19 cellular contexts compared by ENCODE assay signal in genomic region chr17:19380551-19381284, GRCh38. TPM values are rescaled to one million over a fixed set of nuclear protein-coding genes. Genes with fewer than 3 reads are reported as not detected.
DNase-seq lines count a peak whose midpoint lies in the region; ATAC-seq and TF ChIP-seq lines count a peak whose summit lies in the region.
"Had no signal": no experiment of that assay in that cellular context is flagged by ENCODE, and none has a peak within 500 bp of the region (broad histone marks: within the 10 kb centered on the region; RNA-seq: fewer than 3 reads in every experiment).

No MANE protein-coding gene starts in this region.

- H3K27ac ChIP-seq in right cardiac atrium (ENCODE audit: low read length): no peak overlapping the region
- H3K27ac ChIP-seq in heart right ventricle: no peak overlapping the region
- no peak overlapping the region for H3K27ac ChIP-seq in neural progenitor cell
- H3K27ac ChIP-seq: foreskin keratinocyte, VCaP had no signal

- no peak overlapping the region for H3K4me2 ChIP-seq in neural progenitor cell

- H3K9me3 ChIP-seq in right cardiac atrium (ENCODE audit: control insufficient read depth, low read length) (no peaks in the 10 kb centered on the region), heart right ventricle (no peaks in the 10 kb centered on the region), neural progenitor cell (ENCODE audit: low read depth) (no peaks in the 10 kb centered on the region), MG63 (no peaks in the 10 kb centered on the region)

- 89% methylated on average over 27 of the region's 27 CpGs for WGBS in right cardiac atrium
- WGBS in heart right ventricle, 2 donors: 94% methylated on average over 27 of the region's 27 CpGs

- ATAC-seq in right cardiac atrium (no peak), heart right ventricle (no peak), GM21717 (IDR thresholded peaks at IDR 0.05; ENCODE audit: unreplicated experiment) (no peak)
- ATAC-seq: foreskin keratinocyte, T-cell had no signal

- H3K4me1 ChIP-seq in right cardiac atrium (ENCODE audit: control insufficient read depth, insufficient read depth, low read length) (peaks cover 11% of the 10 kb centered on the region), heart right ventricle (peaks cover 10 to 61% (median 42%) of the 10 kb centered on the region in 9 donors), neural progenitor cell (peaks cover 4% of the 10 kb centered on the region)
- H3K4me1 ChIP-seq: foreskin keratinocyte had no signal

- no peak overlapping the region for H3K27ac Mint-ChIP-seq in endothelial cell (ENCODE audit: unreplicated experiment)
- no peak overlapping the region for H3K27ac Mint-ChIP-seq in neural progenitor cell
- H3K27ac Mint-ChIP-seq: stimulated activated naive CD8-positive, alpha-beta T cell treated with anti-CD3 and anti-CD28 coated beads, Interleukin-15, Interleukin-2, amounts not matched to agents 100 ng/mL and 50 ng/mL, for 24 hours had no signal

- H2AFZ ChIP-seq in neural progenitor cell (replicated peaks): no peak overlapping the region

- H3K4me3 Mint-ChIP-seq in endothelial cell (ENCODE audit: unreplicated experiment): peak overlapping the region; percentile 59
- peak overlapping the region; percentile 69 for H3K4me3 Mint-ChIP-seq in neural progenitor cell
- H3K4me3 Mint-ChIP-seq: stimulated activated naive CD8-positive, alpha-beta T cell treated with anti-CD3 and anti-CD28 coated beads, Interleukin-15, Interleukin-2, amounts not matched to agents 100 ng/mL and 50 ng/mL, for 24 hours; T-cell had no signal

- no peak overlapping the region for H3K4me3 ChIP-seq in right cardiac atrium (ENCODE audit: low read length)
- no peak overlapping the region for H3K4me3 ChIP-seq in heart right ventricle
- no peak overlapping the region for H3K4me3 ChIP-seq in neural progenitor cell
- H3K4me3 ChIP-seq in MG63: no peak overlapping the region

- H4K20me1 ChIP-seq in neural progenitor cell (ENCODE audit: low read depth): peaks cover 25% of the 10 kb centered on the region

- H3K27me3 ChIP-seq in right cardiac atrium (ENCODE audit: control insufficient read depth, insufficient read depth): no peaks in the 10 kb centered on the region
- H3K27me3 ChIP-seq in heart right ventricle: no peaks in the 10 kb centered on the region
- H3K27me3 ChIP-seq in neural progenitor cell: no peaks in the 10 kb centered on the region
- H3K27me3 ChIP-seq in MG63: no peaks in the 10 kb centered on the region
- H3K27me3 ChIP-seq: foreskin keratinocyte had no signal

- DNase-seq in right cardiac atrium (peak in 2 of 3 donors; percentile 20 to 56), heart right ventricle (no peak), endothelial cell (ENCODE audit: low spot score) (no peak), neural progenitor cell (ENCODE audit: low spot score) (no peak), NCI-H2081 (lab: John Stamatoyannopoulos, UW) (no peak), MG63 (no peak), NCI-H774 (lab: John Stamatoyannopoulos, UW) (no peak)
- DNase-seq: activated CD8-positive, alpha-beta memory T cell treated with anti-CD3 and anti-CD28 coated beads for 24 hours; anterior cingulate cortex; foreskin keratinocyte; NCI-H1694; NCI-H2227 treated with DMSO at 0.1 percent for 48 hours; T-cell had no signal

- peaks cover 14% of the 10 kb centered on the region for H3K4me1 Mint-ChIP-seq in endothelial cell (ENCODE audit: unreplicated experiment)
- H3K4me1 Mint-ChIP-seq in neural progenitor cell: peaks cover 25% of the 10 kb centered on the region

- no peak overlapping the region for H3K9ac ChIP-seq in neural progenitor cell

- peaks cover 8% of the 10 kb centered on the region for H3K27me3 Mint-ChIP-seq in endothelial cell (ENCODE audit: unreplicated experiment)
- H3K27me3 Mint-ChIP-seq in neural progenitor cell (ENCODE audit: insufficient read depth, low read depth): peaks cover 11% of the 10 kb centered on the region
- H3K27me3 Mint-ChIP-seq: stimulated activated naive CD8-positive, alpha-beta T cell treated with anti-CD3 and anti-CD28 coated beads, Interleukin-15, Interleukin-2, amounts not matched to agents 100 ng/mL and 50 ng/mL, for 24 hours; T-cell had no signal

- intact Hi-C loops in right cardiac atrium (cut with DNase I) (loop anchor here in 1 of 4 donors (10.0 kb wide), 1 partner anchor 56 kb away; no protein-coding TSS in a partner anchor), heart right ventricle (cut with DNase I) (no loop called here)

- peaks cover 45% of the 10 kb centered on the region for H3K79me2 ChIP-seq in neural progenitor cell (ENCODE audit: low read depth)

- TF ChIP-seq CTCF in heart right ventricle (IDR thresholded peaks at IDR 0.05): no peak
- TF ChIP-seq CTCF in endothelial cell (IDR thresholded peaks at IDR 0.05; ENCODE audit: unreplicated experiment): no peak
- TF ChIP-seq CTCF in neural progenitor cell (IDR thresholded peaks at IDR 0.05): no peak

- H3F3A ChIP-seq in neural progenitor cell (ENCODE audit: low read depth): peaks cover 27% of the 10 kb centered on the region

- peaks cover 20% of the 10 kb centered on the region for H3K36me3 Mint-ChIP-seq in endothelial cell (ENCODE audit: low read depth, unreplicated experiment)
- peaks cover 32% of the 10 kb centered on the region for H3K36me3 Mint-ChIP-seq in neural progenitor cell

- no peaks in the 10 kb centered on the region for H3K9me3 Mint-ChIP-seq in endothelial cell (ENCODE audit: unreplicated experiment)
- H3K9me3 Mint-ChIP-seq in neural progenitor cell: no peaks in the 10 kb centered on the region
- H3K9me3 Mint-ChIP-seq: stimulated activated naive CD8-positive, alpha-beta T cell treated with anti-CD3 and anti-CD28 coated beads, Interleukin-15, Interleukin-2, amounts not matched to agents 100 ng/mL and 50 ng/mL, for 24 hours; T-cell had no signal

- H3K36me3 ChIP-seq in heart right ventricle (peaks cover 0 to 66% (median 25%) of the 10 kb centered on the region in 9 donors), neural progenitor cell (peaks cover 4% of the 10 kb centered on the region), MG63 (peaks cover 20% of the 10 kb centered on the region)

RNA-seq across cellular contexts. Expression of gene MAPK7, which starts 2.4 kb away (rescaled TPM):
- 10 to 100 TPM; 13.3 to 16.7 (median 16.3) TPM for total RNA-seq in right cardiac atrium
- polyA plus RNA-seq in right cardiac atrium: 9.0 TPM
- total RNA-seq in heart right ventricle: 10 to 100 TPM in 6 of 10 donors, 1 to 10 TPM in 4; 7.3 to 16.6 (median 11.4) TPM
- 10 to 100 TPM in 1 of 2 donors, 1 to 10 TPM in 1; 9.1 to 12.3 TPM for polyA plus RNA-seq in heart right ventricle
- total RNA-seq in endothelial cell (ENCODE audit: unreplicated experiment): 48.5 TPM
- 12.2 and 20.7 TPM in 2 replicates for total RNA-seq in neural progenitor cell (ENCODE audit: low replicate concordance)
- 2.8 and 10.1 TPM in 2 replicates for total RNA-seq in MG63 (2014; rRNA removed; shearing (Covaris generic); ENCODE audit: low replicate concordance)

RNA-seq across cellular contexts. Expression of gene MFAP4, which starts 6.3 kb away (rescaled TPM):
- total RNA-seq in right cardiac atrium (100 to 1,000 TPM in 3 of 4 donors, 10 to 100 TPM in 1; 92.8 to 160 (median 131) TPM), heart right ventricle (100 to 1,000 TPM in 1 of 10 donors, 10 to 100 TPM in 9; 15.4 to 101 (median 41.6) TPM), endothelial cell (ENCODE audit: unreplicated experiment) (0.67 TPM), neural progenitor cell (ENCODE audit: low replicate concordance) (0.22 TPM in 1 of 2 replicates, not detected in the other)
- polyA plus RNA-seq in right cardiac atrium (95.2 TPM), heart right ventricle (10 to 100 TPM; 27.5 to 44.7 TPM)
- 3.2 and 4.3 TPM in 2 replicates for total RNA-seq in MG63 (2014; rRNA removed; shearing (Covaris generic); ENCODE audit: low replicate concordance)
- total RNA-seq: endothelial cell of umbilical vein, foreskin keratinocyte, MCF 10A had no signal
- polyA plus RNA-seq: endothelial cell of umbilical vein, foreskin keratinocyte had no signal

RNA-seq across cellular contexts. Expression of gene B9D1, which starts 18.2 kb away (rescaled TPM):
- total RNA-seq in right cardiac atrium: 10 to 100 TPM in 3 of 4 donors, 1 to 10 TPM in 1; 9.8 to 14.6 (median 12.1) TPM
- polyA plus RNA-seq in right cardiac atrium: 20.9 TPM
- 10 to 100 TPM in 5 of 10 donors, 1 to 10 TPM in 5; 5.3 to 18.8 (median 10.4) TPM for total RNA-seq in heart right ventricle
- 10 to 100 TPM in 1 of 2 donors, 1 to 10 TPM in 1; 9.4 to 11.6 TPM for polyA plus RNA-seq in heart right ventricle
- 6.2 TPM for total RNA-seq in endothelial cell (ENCODE audit: unreplicated experiment)
- total RNA-seq in neural progenitor cell (ENCODE audit: low replicate concordance): 15.1 and 43.0 TPM in 2 replicates
- 14.8 and 30.2 TPM in 2 replicates for total RNA-seq in MG63 (2014; rRNA removed; shearing (Covaris generic); ENCODE audit: low replicate concordance)

RNA-seq across cellular contexts. Expression of gene RNF112, which starts 30.3 kb away (rescaled TPM):
- total RNA-seq in right cardiac atrium: 1 to 10 TPM; 2.5 to 6.3 (median 4.4) TPM
- 3.3 TPM for polyA plus RNA-seq in right cardiac atrium
- 1 to 10 TPM in 5 of 10 donors, under 1 TPM in 5; 0.64 to 4.2 (median 1.0) TPM for total RNA-seq in heart right ventricle
- polyA plus RNA-seq in heart right ventricle: 1 to 10 TPM; 4.4 to 8.1 TPM
- total RNA-seq in endothelial cell (ENCODE audit: unreplicated experiment): 0.31 TPM
- 0.86 and 1.8 TPM in 2 replicates for total RNA-seq in neural progenitor cell (ENCODE audit: low replicate concordance)
- not detected in 2 replicates for total RNA-seq in MG63 (2014; rRNA removed; shearing (Covaris generic); ENCODE audit: low replicate concordance)
- total RNA-seq: MCF 10A, renal cortical epithelial cell had no signal

Comparison
In these comparisons a context has a peak if more than half of its experiments do, and no peak if none do; other contexts are left out.
1. DNase-seq: peak in right cardiac atrium (2 of 3); none in heart right ventricle (0 of 2), endothelial cell (single experiment), neural progenitor cell (single experiment), NCI-H2081 (0 of 2), MG63 (single experiment) and NCI-H774 (single experiment).